ENCODE assay signal across 16 cellular contexts in the genomic region with DNA sequence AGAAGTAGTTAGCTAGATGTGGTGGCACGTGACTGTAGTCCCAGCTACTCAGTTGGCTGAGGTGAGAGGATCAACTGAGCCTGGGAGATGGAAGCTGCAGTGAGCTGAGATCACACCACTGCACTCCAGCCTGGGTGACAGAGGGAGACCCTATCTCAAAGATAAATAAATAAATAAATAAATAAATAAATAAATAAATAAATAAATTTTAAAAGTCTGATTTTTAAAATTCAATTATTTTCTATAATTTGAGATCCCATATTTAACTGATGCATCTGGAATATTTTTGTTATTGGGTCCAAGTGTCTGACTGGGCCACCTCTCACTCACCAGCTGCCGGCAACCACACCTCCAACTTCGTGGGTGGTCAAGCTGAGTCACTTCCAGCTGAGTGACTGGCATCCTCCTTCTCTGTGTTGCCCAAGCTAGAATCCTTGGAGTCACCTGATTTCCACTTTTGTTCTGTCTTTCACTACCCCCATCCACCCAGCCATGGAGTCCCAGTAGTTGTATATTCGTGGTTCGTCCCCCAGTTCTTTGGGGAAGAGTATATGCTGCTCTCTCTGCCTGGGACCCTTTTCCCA.
DNase-seq lines count a peak whose midpoint lies in the region; ATAC-seq, FAIRE-seq and TF ChIP-seq lines count a peak whose summit lies in the region.
"Had no signal": no experiment of that assay in that cellular context is flagged by ENCODE, and none has a peak within 500 bp of the region (broad histone marks: within the 10 kb centered on the region; RNA-seq: fewer than 3 reads in every experiment).

No MANE protein-coding gene starts in this region.

- peak; percentile 37 for FAIRE-seq in urothelium cell line (lab: Jason Lieb, UNC)
- FAIRE-seq: TTC549 had no signal

- H3K79me2 ChIP-seq in fibroblast of lung (ENCODE audit: control insufficient read depth, insufficient read depth, low read length), result no peaks in the 10 kb centered on the region

- no peak overlapping the region for H3K9ac ChIP-seq in fibroblast of lung (ENCODE audit: insufficient read depth, low read length)

- no peak for ATAC-seq in activated T-cell treated with anti-CD3 and anti-CD28 coated beads, Interleukin-2, amount 50 U/mL, for 4 hours
- ATAC-seq in right lobe of liver (no peak), HG03280 (IDR thresholded peaks at IDR 0.05; ENCODE audit: unreplicated experiment) (no peak), GM21381 (IDR thresholded peaks at IDR 0.05; ENCODE audit: unreplicated experiment) (no peak)

- H3K36me3 Mint-ChIP-seq in activated T-cell treated with anti-CD3 and anti-CD28 coated beads, Interleukin-2, amount 50 U/mL, for 4 hours (ENCODE audit: insufficient read depth), result no peaks in the 10 kb centered on the region
- H3K36me3 Mint-ChIP-seq: IgD-negative memory B cell had no signal

- no peaks in the 10 kb centered on the region for H3K27me3 ChIP-seq in SJCRH30
- no peaks in the 10 kb centered on the region for H3K27me3 ChIP-seq in fibroblast of lung (ENCODE audit: control insufficient read depth, insufficient read depth, low read length)
- H3K27me3 ChIP-seq in right lobe of liver, result no peaks in the 10 kb centered on the region
- H3K27me3 ChIP-seq: colonic mucosa, thyroid gland had no signal

- no peak overlapping the region for H2AFZ ChIP-seq in fibroblast of lung (ENCODE audit: low read length)

- intact Hi-C loops in right lobe of liver (cut with DNase I), result no loop called here

- no peaks in the 10 kb centered on the region for H3K4me1 Mint-ChIP-seq in activated T-cell treated with anti-CD3 and anti-CD28 coated beads, Interleukin-2, amount 50 U/mL, for 4 hours (ENCODE audit: low read depth)

- 82% methylated on average over 5 of the region's 5 CpGs for WGBS in right lobe of liver (ENCODE audit: insufficient coverage, low coverage, low lambda C conversion rate, missing lambda C conversion rate)

- no peaks in the 10 kb centered on the region for H4K20me1 ChIP-seq in fibroblast of lung (ENCODE audit: control insufficient read depth, extremely low read depth, insufficient read depth, low read length)

- H3K4me3 ChIP-seq in SJCRH30 (no peak overlapping the region), fibroblast of lung (replicated peaks in 1 of 4; ENCODE audit: control extremely low read depth in 1 of 4, insufficient read depth in 1 of 4, low read depth in 3 of 4, low read length in 4 of 4) (no peak overlapping the region), right lobe of liver (no peak overlapping the region)
- H3K4me3 ChIP-seq: colonic mucosa, thyroid gland had no signal

- H3K27ac ChIP-seq in SJCRH30 (no peak overlapping the region), fibroblast of lung (ENCODE audit: insufficient read depth, low read length) (no peak overlapping the region), right lobe of liver (no peak overlapping the region)
- H3K27ac ChIP-seq: colonic mucosa, thyroid gland had no signal

- TF ChIP-seq CTCF in fibroblast of lung (conservative IDR thresholded peaks at IDR 0.05 in 1 of 2, IDR thresholded peaks at IDR 0.05 in 1 of 2; ENCODE audit: low read depth in 1 of 2, low read length in 2 of 2), result no peak
- no peak for TF ChIP-seq CTCF in right lobe of liver (IDR thresholded peaks at IDR 0.05)

- H3K4me3 Mint-ChIP-seq in activated T-cell treated with anti-CD3 and anti-CD28 coated beads, Interleukin-2, amount 50 U/mL, for 4 hours, result no peak overlapping the region
- H3K4me3 Mint-ChIP-seq: IgD-negative memory B cell had no signal

- H3K9me3 Mint-ChIP-seq in activated T-cell treated with anti-CD3 and anti-CD28 coated beads, Interleukin-2, amount 50 U/mL, for 4 hours, result peaks cover 6% of the 10 kb centered on the region

- H3K9me3 ChIP-seq in SJCRH30 (replicated peaks), result no peaks in the 10 kb centered on the region
- no peaks in the 10 kb centered on the region for H3K9me3 ChIP-seq in fibroblast of lung (ENCODE audit: control insufficient read depth, insufficient read depth, low read depth, low read length)
- H3K9me3 ChIP-seq in right lobe of liver, result no peaks in the 10 kb centered on the region
- H3K9me3 ChIP-seq: Caco-2, colonic mucosa, thyroid gland had no signal

- H3K4me1 ChIP-seq in SJCRH30 (peaks cover 5% of the 10 kb centered on the region; the same call in 1 of the 2 replicates), fibroblast of lung (ENCODE audit: control insufficient read depth, extremely low read depth, insufficient read depth, low read length) (no peaks in the 10 kb centered on the region), right lobe of liver (no peaks in the 10 kb centered on the region)
- H3K4me1 ChIP-seq: Caco-2, colonic mucosa, thyroid gland had no signal

- peak; percentile 2 for DNase-seq in activated T-cell treated with anti-CD3 and anti-CD28 coated beads for 48 hours (ENCODE audit: low read depth)
- no peak for DNase-seq in activated T-cell treated with anti-CD3 and anti-CD28 coated beads, Interleukin-2, amount 50 U/mL, for 4 hours
- peak; percentile 50 for DNase-seq in SJCRH30
- peak; percentile 6 to 30 for DNase-seq in fibroblast of lung (ENCODE audit: low read depth in 2 of 2)
- peak; percentile 90 for DNase-seq in urothelium cell line (ENCODE audit: low spot score)
- no peak for DNase-seq in right lobe of liver
- DNase-seq: activated naive CD4-positive, alpha-beta T cell treated with anti-CD3 and anti-CD28 coated beads, Interleukin-2, amount 50 U/mL, for 16 hours; Caco-2; colonic mucosa; NCI-H1436 treated with DMSO at 0.1 percent for 48 hours; NCI-H524; thyroid gland had no signal

- TF ChIP-seq POLR2A in right lobe of liver (IDR thresholded peaks at IDR 0.05), result no peak

- no peak overlapping the region for H3K4me2 ChIP-seq in fibroblast of lung (ENCODE audit: extremely low read depth, insufficient read depth, low read length)

- no peaks in the 10 kb centered on the region for H3K27me3 Mint-ChIP-seq in activated T-cell treated with anti-CD3 and anti-CD28 coated beads, Interleukin-2, amount 50 U/mL, for 4 hours (ENCODE audit: low read depth)

- H3K36me3 ChIP-seq in SJCRH30 (no peaks in the 10 kb centered on the region), fibroblast of lung (ENCODE audit: control insufficient read depth, insufficient read depth, low read length) (no peaks in the 10 kb centered on the region), right lobe of liver (no peaks in the 10 kb centered on the region)
- H3K36me3 ChIP-seq: colonic mucosa, thyroid gland had no signal

Comparison
In these comparisons a context has a peak if more than half of its experiments do, and no peak if none do; other contexts are left out.
1. DNase-seq: peak in activated T-cell treated with anti-CD3 and anti-CD28 coated beads for 48 hours (single experiment), SJCRH30 (2 of 2), fibroblast of lung (2 of 2) and urothelium cell line (single experiment); none in activated T-cell treated with anti-CD3 and anti-CD28 coated beads, Interleukin-2, amount 50 U/mL, for 4 hours (single experiment) and right lobe of liver (0 of 3).